In the genomic region with DNA sequence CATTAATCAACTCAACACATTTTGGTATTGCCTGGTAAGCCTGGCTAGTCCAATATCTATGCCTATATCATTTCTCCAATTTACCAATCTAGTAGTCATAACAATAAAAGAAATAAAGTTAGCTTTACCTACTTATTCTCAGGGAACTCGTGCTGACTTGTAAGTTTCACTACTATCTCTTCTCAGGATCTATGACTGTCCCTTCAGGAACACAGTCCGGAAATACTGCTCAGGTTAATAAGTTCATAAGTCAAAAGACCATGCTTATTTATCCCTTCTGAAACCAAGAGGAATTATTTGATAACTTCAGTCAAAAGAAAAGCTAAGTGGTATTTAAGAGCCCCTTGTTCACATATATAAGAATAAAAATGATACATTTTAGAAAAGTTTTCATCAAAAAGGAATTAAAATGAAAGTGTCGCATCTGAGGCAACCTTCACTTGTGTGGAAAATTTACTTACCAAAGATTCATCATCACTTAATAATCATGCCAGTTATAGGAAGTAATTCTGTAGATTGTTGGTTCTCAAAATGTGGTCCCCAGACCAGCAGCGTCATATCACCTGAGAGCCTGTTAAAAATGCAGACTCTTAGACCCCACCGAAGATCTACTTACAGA, we compare ENCODE assay signal across 22 cellular contexts. TPM values are rescaled to one million over a fixed set of nuclear protein-coding genes. Genes with fewer than 3 reads are reported as not detected.
DNase-seq lines count a peak whose midpoint lies in the region; ATAC-seq, FAIRE-seq and TF ChIP-seq lines count a peak whose summit lies in the region.
"Had no signal": no experiment of that assay in that cellular context is flagged by ENCODE, and none has a peak within 500 bp of the region (broad histone marks: within the 10 kb centered on the region; RNA-seq: fewer than 3 reads in every experiment).

No MANE protein-coding gene starts in this region.

- no peak for TF ChIP-seq POLR2A in K562 (conservative IDR thresholded peaks at IDR 0.05)

- H3K27ac Mint-ChIP-seq in activated T-cell treated with anti-CD3 and anti-CD28 coated beads, Interleukin-2, amount 50 U/mL, for 24 hours = no peak overlapping the region
- H3K27ac Mint-ChIP-seq: CD8-positive, alpha-beta T cell had no signal

- no peaks in the 10 kb centered on the region; a peak in 2 of 4 replicates for H3K4me1 ChIP-seq in SK-N-SH (ENCODE audit: control insufficient read depth in 1 of 2, insufficient read depth in 2 of 2, low read depth in 1 of 2, low read length in 1 of 2)
- peaks cover 0 to 31% of the 10 kb centered on the region in 2 experiments; a peak in 3 of 5 replicates for H3K4me1 ChIP-seq in K562 (replicated peaks in 1 of 2; ENCODE audit: control insufficient read depth in 2 of 2, insufficient read depth in 2 of 2, low read length in 2 of 2)
- peaks cover 0 to 4% of the 10 kb centered on the region in 2 donors for H3K4me1 ChIP-seq in small intestine (ENCODE audit: control insufficient read depth in 2 of 2, insufficient read depth in 1 of 2, low read depth in 1 of 2, low read length in 1 of 2)
- H3K4me1 ChIP-seq: SJCRH30 had no signal

- no peak overlapping the region for H3K4me3 Mint-ChIP-seq in activated T-cell treated with anti-CD3 and anti-CD28 coated beads, Interleukin-2, amount 50 U/mL, for 24 hours
- H3K4me3 Mint-ChIP-seq: CD8-positive, alpha-beta T cell had no signal

- BruUV-seq in K562 (replicated peaks; lab: Mats Ljungman, UMichigan) = no TSS peak

- TF ChIP-seq EP300 in SK-N-SH (IDR thresholded peaks at IDR 0.05; ENCODE audit: borderline replicate concordance in 1 of 2, low read depth in 1 of 2, low read length in 1 of 2) (no peak), K562 (IDR thresholded peaks at IDR 0.05; ENCODE audit: low read length) (peak; percentile 61; the same call in 1 of the 2 replicates)

- TF ChIP-seq RAD21 in SK-N-SH (IDR thresholded peaks at IDR 0.05; ENCODE audit: low read length) (no peak), K562 (CRISPR knock-in tag; conservative IDR thresholded peaks at IDR 0.05 in 1 of 2, IDR thresholded peaks at IDR 0.05 in 1 of 2) (0 out of 4 replicates have a peak, but pooled peaks of 1 of the 2 experiments have one; percentile 10)

- ATAC-seq in SK-N-SH treated with all-trans-retinoic acid at 6 μM for 48 hours (no peak), K562 (peak; percentile 69)
- ATAC-seq: CD8-positive, alpha-beta T cell; Panc1 had no signal

- no peaks in the 10 kb centered on the region for H4K20me1 ChIP-seq in SK-N-SH (ENCODE audit: insufficient read depth)
- H4K20me1 ChIP-seq in K562 (replicated peaks; ENCODE audit: control insufficient read depth, insufficient read depth, low read length) = no peaks in the 10 kb centered on the region

- FAIRE-seq in K562 (lab: Jason Lieb, UNC) (peak; percentile 51), small intestine (lab: Jason Lieb, UNC) (no peak)

- H3K4me2 ChIP-seq in SK-N-SH (no peak overlapping the region), K562 (ENCODE audit: insufficient read depth, low read length) (no peak overlapping the region; the same call in 1 of the 2 replicates)

- no peaks in the 10 kb centered on the region for H3K79me2 ChIP-seq in SK-N-SH (ENCODE audit: insufficient read depth)
- H3K79me2 ChIP-seq in K562 (ENCODE audit: control insufficient read depth, insufficient read depth, low read length) = no peaks in the 10 kb centered on the region

- H3K9me3 Mint-ChIP-seq in activated T-cell treated with anti-CD3 and anti-CD28 coated beads, Interleukin-2, amount 50 U/mL, for 24 hours = no peaks in the 10 kb centered on the region
- H3K9me3 Mint-ChIP-seq: CD8-positive, alpha-beta T cell had no signal

- peaks cover 6% of the 10 kb centered on the region for H3K27me3 Mint-ChIP-seq in activated T-cell treated with anti-CD3 and anti-CD28 coated beads, Interleukin-2, amount 50 U/mL, for 24 hours

- POLR2A ChIA-PET in SK-N-SH (lab: Yijun Ruan, JAX) (no interaction called here), K562 (lab: Yijun Ruan, JAX) (no interaction called here)

- intact Hi-C loops in K562 (cut with micrococcal nuclease) = no loop called here

- H3K36me3 ChIP-seq in SK-N-SH (replicated peaks in 1 of 2; ENCODE audit: control insufficient read depth in 1 of 2, insufficient read depth in 2 of 2, low read length in 1 of 2) (no peaks in the 10 kb centered on the region), K562 (ENCODE audit: control insufficient read depth, insufficient read depth, low read length) (no peaks in the 10 kb centered on the region; the same call in 2 of the 3 replicates), small intestine (ENCODE audit: control insufficient read depth in 2 of 2, insufficient read depth in 2 of 2, low read length in 2 of 2) (no peaks in the 10 kb centered on the region)
- H3K36me3 ChIP-seq: SJCRH30 had no signal

- H3K4me1 Mint-ChIP-seq in activated T-cell treated with anti-CD3 and anti-CD28 coated beads, Interleukin-2, amount 50 U/mL, for 24 hours (ENCODE audit: low read depth) = no peaks in the 10 kb centered on the region

- in situ Hi-C loops in K562 (cut with MboI) = no loop called here

- H2AFZ ChIP-seq in SK-N-SH (ENCODE audit: low read depth) (no peak overlapping the region), K562 (ENCODE audit: low read depth, low read length) (peak overlapping the region; percentile 18)

- H3K27ac ChIP-seq in SK-N-SH (ENCODE audit: low read depth in 2 of 2, low read length in 1 of 2) (no peak overlapping the region), K562 (ENCODE audit: extremely low read depth, low read depth, low read length) (peak overlapping the region; percentile 6; the same call in 2 of the 3 replicates), small intestine (ENCODE audit: low read depth in 1 of 2, low read length in 1 of 2) (no peak overlapping the region)
- H3K27ac ChIP-seq: SJCRH30 had no signal

- no peaks in the 10 kb centered on the region for H3K9me2 ChIP-seq in SK-N-SH

- H3K36me3 Mint-ChIP-seq in activated T-cell treated with anti-CD3 and anti-CD28 coated beads, Interleukin-2, amount 50 U/mL, for 24 hours (ENCODE audit: low read depth) = no peaks in the 10 kb centered on the region
- H3K36me3 Mint-ChIP-seq: CD8-positive, alpha-beta T cell had no signal

- DNase-seq in SK-N-SH (no peak), K562 (ENCODE audit: extremely low read depth in 1 of 4, low spot score in 3 of 4) (peak in 3 of 4 experiments; percentile 29 to 59 (median 50)), fibroblast of villous mesenchyme (ENCODE audit: low read depth) (peak; percentile 42), small intestine (peak; percentile 63), NOMO-1 (lab: John Stamatoyannopoulos, UW; ENCODE audit: unreplicated experiment in 2 of 2) (no peak)
- no peak for DNase-seq in activated effector memory CD4-positive, alpha-beta T cell treated with Interleukin-2 at 50 U/mL for 16 hours
- no peak for DNase-seq in activated T-cell treated with anti-CD3 and anti-CD28 coated beads, Interleukin-2, amount 50 U/mL, for 24 hours
- DNase-seq: 8988T; AML-193; C1 segment of cervical spinal cord; CD8-positive, alpha-beta T cell; DMS153; GF-D8; NCI-H1092; NCI-H1436; NCI-H187 treated with DMSO at 0.1 percent for 48 hours; NCI-H2107; NCI-H446 treated with DMSO at 0.1 percent for 48 hours; NCI-H526 treated with DMSO at 0.1 percent for 48 hours; SJCRH30 had no signal

- no peaks in the 10 kb centered on the region for H3K9me3 ChIP-seq in SK-N-SH
- H3K9me3 ChIP-seq in K562 (replicated peaks; ENCODE audit: control insufficient read depth, insufficient read depth, low read depth, low read length) = no peaks in the 10 kb centered on the region
- H3K9me3 ChIP-seq in small intestine (ENCODE audit: control insufficient read depth, low read depth) = no peaks in the 10 kb centered on the region
- H3K9me3 ChIP-seq: SJCRH30 had no signal

- CTCF ChIA-PET in SK-N-SH (lab: Yijun Ruan, JAX) = interaction anchor here (1.2 kb wide), 1 partner anchor 10 kb away, joined by 3 read pairs; no protein-coding TSS in a partner anchor
- CTCF ChIA-PET in K562 (lab: Yijun Ruan, JAX; ENCODE audit: low intra/inter-chr PET ratio) = no interaction called here

- no peak overlapping the region for H3K4me3 ChIP-seq in SK-N-SH (ENCODE audit: low read depth in 2 of 2, low read length in 1 of 2)
- no peak overlapping the region for H3K4me3 ChIP-seq in K562
- no peak overlapping the region for H3K4me3 ChIP-seq in fibroblast of villous mesenchyme (ENCODE audit: low read depth, low read length)
- no peak overlapping the region for H3K4me3 ChIP-seq in small intestine (ENCODE audit: low read depth in 1 of 2, low read length in 2 of 2)
- H3K4me3 ChIP-seq: SJCRH30 had no signal

- no peaks in the 10 kb centered on the region for H3F3A ChIP-seq in SK-N-SH (replicated peaks; ENCODE audit: insufficient read depth)

- 76% methylated on average over 5 of the region's 5 CpGs for WGBS in SK-N-SH (ENCODE audit: low lambda C conversion rate)
- WGBS in K562 (ENCODE audit: insufficient coverage, low coverage, missing lambda C conversion rate) = 48% methylated on average over 5 of the region's 5 CpGs
- WGBS in small intestine, 3 donors = 68 to 83% (median 75%) methylated on average over 5 of the region's 5 CpGs

- H3K9ac ChIP-seq in SK-N-SH (no peak overlapping the region), K562 (ENCODE audit: insufficient read depth in 1 of 2, low read depth in 2 of 2, low read length in 2 of 2) (no peak overlapping the region)

- no peaks in the 10 kb centered on the region for H3K9me1 ChIP-seq in K562 (ENCODE audit: control insufficient read depth, insufficient read depth, low read length)

- no peak for TF ChIP-seq CTCF in SK-N-SH (IDR thresholded peaks at IDR 0.05)
- no peak for TF ChIP-seq CTCF in K562 (IDR thresholded peaks at IDR 0.05 in 2 of 3, conservative IDR thresholded peaks at IDR 0.05 in 1 of 3; ENCODE audit: insufficient read depth in 2 of 3, low read depth in 1 of 3, low read length in 3 of 3)
- TF ChIP-seq CTCF in fibroblast of villous mesenchyme (IDR thresholded peaks at IDR 0.05; ENCODE audit: insufficient read depth, low read depth, low read length) = no peak

- no peaks in the 10 kb centered on the region for H3K27me3 ChIP-seq in SK-N-SH (ENCODE audit: insufficient read depth)
- no peaks in the 10 kb centered on the region for H3K27me3 ChIP-seq in K562 (ENCODE audit: control insufficient read depth in 2 of 2, insufficient read depth in 2 of 2, low read length in 2 of 2)
- H3K27me3 ChIP-seq in small intestine (ENCODE audit: control insufficient read depth in 2 of 2, insufficient read depth in 2 of 2, low read length in 2 of 2) = no peaks in the 10 kb centered on the region
- H3K27me3 ChIP-seq: SJCRH30 had no signal

RNA-seq across cellular contexts. Expression of a gene that starts 15.5 kb away (rescaled TPM):
- polyA plus RNA-seq in SK-N-SH (2012; rRNA removed) = 0.02 and 0.08 TPM in 2 replicates
- 0.04 and 0.09 TPM in 2 replicates for polyA plus RNA-seq in SK-N-SH (2012; cell fraction: cytosol; rRNA removed)
- polyA plus RNA-seq in SK-N-SH (2012; cell fraction: nucleus; rRNA removed) = 0.04 and 0.15 TPM in 2 replicates
- 30.5 and 37.3 TPM in 2 replicates for total RNA-seq in K562 (2011; cell fraction: chromatin; rRNA removed; ENCODE audit: low replicate concordance)
- total RNA-seq in K562 (2011; cell fraction: nucleolus; rRNA removed) = 8.4 and 9.8 TPM in 2 replicates
- total RNA-seq in K562 (2011; cell fraction: nucleoplasm; rRNA removed) = 15.2 and 25.6 TPM in 2 replicates
- total RNA-seq in K562 (2014; rRNA removed) = 5.6 and 6.0 TPM in 2 replicates
- 6.9 and 8.3 TPM in 2 replicates for total RNA-seq in K562 (2014; rRNA removed; fragmentation: Illumina TruSeq; extraction: Trizol)
- total RNA-seq in K562 (2015; rRNA removed; fragmentation: Illumina TruSeq; extraction: Trizol) = 7.0 and 7.2 TPM in 2 replicates
- total RNA-seq in K562 (2021) = 9.7 and 10.5 TPM in 2 replicates
- polyA plus RNA-seq in K562 (2011; rRNA removed) = 11.0 and 14.9 TPM in 2 replicates
- 5.1 and 6.0 TPM in 2 replicates for polyA plus RNA-seq in K562 (2011; cell fraction: cytosol; rRNA removed)
- 14.3 and 15.5 TPM in 2 replicates for polyA plus RNA-seq in K562 (2011; cell fraction: nucleus; rRNA removed)
- polyA plus RNA-seq in K562 (2012) = 5.7 and 5.9 TPM in 2 replicates
- 7.1 and 9.0 TPM in 2 replicates for polyA plus RNA-seq in K562 (2014; fragmentation: Illumina TruSeq; extraction: Trizol)
- 1 to 10 TPM; 1.7 to 3.0 TPM for polyA plus RNA-seq in K562 (2014; fragmentation: Nextera tagmentation; extraction: Ambion mirVana)
- polyA plus RNA-seq in K562 (2014; rRNA removed) = 4.1 and 4.7 TPM in 2 replicates
- 34.3 and 35.4 TPM in 2 replicates for polyA minus RNA-seq in K562 (2011; rRNA and poly(A)+ RNA removed)
- polyA minus RNA-seq in K562 (2011; cell fraction: cytosol; rRNA and poly(A)+ RNA removed) = 6.6 and 11.8 TPM in 2 replicates
- 27.3 and 34.0 TPM in 2 replicates for polyA minus RNA-seq in K562 (2011; cell fraction: nucleus; rRNA and poly(A)+ RNA removed)
- 5.2 and 13.4 TPM in 2 replicates for total RNA-seq in fibroblast of villous mesenchyme
- polyA plus RNA-seq in small intestine = 1 to 10 TPM; 3.2 to 5.4 (median 3.3) TPM
- total RNA-seq: CD8-positive, alpha-beta T cell; SJCRH30 had no signal

Comparison
In these comparisons a context has a peak if more than half of its experiments do, and no peak if none do; other contexts are left out.
1. DNase-seq: peak in K562 (3 of 4), fibroblast of villous mesenchyme (single experiment) and small intestine (single experiment); none in SK-N-SH (single experiment), NOMO-1 (0 of 2), activated effector memory CD4-positive, alpha-beta T cell treated with Interleukin-2 at 50 U/mL for 16 hours (single experiment) and activated T-cell treated with anti-CD3 and anti-CD28 coated beads, Interleukin-2, amount 50 U/mL, for 24 hours (single experiment).